In the genomic region with DNA sequence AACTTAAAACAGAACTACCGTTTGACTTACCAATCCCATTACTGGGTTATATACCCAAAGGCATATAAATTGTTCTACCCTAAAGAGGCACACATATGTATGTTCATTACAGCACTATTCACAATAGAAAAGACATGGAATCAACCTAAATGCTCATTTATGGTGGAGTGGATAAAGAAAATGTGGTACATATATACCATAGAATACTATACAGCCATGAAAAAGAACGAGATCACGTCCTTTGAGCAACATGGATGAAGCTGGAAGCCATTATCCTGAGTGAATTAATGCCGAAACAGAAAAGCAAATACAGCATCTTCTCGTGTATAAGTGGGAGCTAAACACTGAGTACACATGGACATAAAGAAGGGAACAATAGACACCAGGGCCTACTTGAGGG, we compare ENCODE assay signal across 28 cellular contexts. TPM values are rescaled to one million over a fixed set of nuclear protein-coding genes. Genes with fewer than 3 reads are reported as not detected.
"Had no signal": no experiment of that assay in that cellular context is flagged by ENCODE, and none has a peak within 500 bp of the region (broad histone marks: within the 10 kb centered on the region; RNA-seq: fewer than 3 reads in every experiment).

No MANE protein-coding gene starts in this region.

- H3K9me3 ChIP-seq: left lung, lower lobe of right lung, neutrophil, right atrium auricular region, right lobe of liver, stomach, testis, thyroid gland, transverse colon, upper lobe of left lung had no signal

- H3K4me1 ChIP-seq: left lung, lower lobe of right lung, neural progenitor cell, right lobe of liver, stomach, testis, upper lobe of left lung had no signal

- H3K4me3 ChIP-seq: left lung, lower lobe of right lung, neural progenitor cell, right atrium auricular region, right lobe of liver, smooth muscle cell, stomach, testis, thyroid gland, transverse colon, upper lobe of left lung had no signal

- H3K27ac ChIP-seq: left lung, lower lobe of right lung, neural progenitor cell, neutrophil, right lobe of liver, stomach, testis, transverse colon, upper lobe of left lung had no signal

- ATAC-seq: left colon; left lung; lower lobe of right lung; naive thymus-derived CD8-positive, alpha-beta T cell; stimulated activated memory B cell treated with anti-CD40 and anti-IgM and Interleukin-4, amounts not matched to agents 10 μg/mL and 1 μg/mL and 100 μg/mL, for 72 hours; stimulated activated naive CD8-positive, alpha-beta T cell treated with anti-CD3 and anti-CD28 coated beads, Interleukin-15, Interleukin-2, amounts not matched to agents 100 U/mL and 50 U/mL, for 24 hours had no signal

- FAIRE-seq: islet of Langerhans, kidney had no signal

- DNase-seq: hypothalamus; immature natural killer cell; kidney; left colon; left lung; lower lobe of right lung; mammary epithelial cell; mesenchymal stem cell; naive thymus-derived CD8-positive, alpha-beta T cell; occipital lobe; right lobe of liver; stimulated activated CD4-positive, alpha-beta T cell treated with anti-CD3 and anti-CD28 coated beads, Interleukin-1b, Interleukin-23, amount 100 ng/mL, for 48 hours; stimulated activated CD4-positive, alpha-beta T cell treated with anti-CD3 and anti-CD28 coated beads, Interleukin-2, amount 100 ng/mL, for 48 hours; stimulated activated CD4-positive, alpha-beta T cell treated with anti-CD3 and anti-CD28 coated beads, Interleukin-4, amount 100 ng/mL, for 4 hours; stimulated activated CD8-positive, alpha-beta memory T cell treated with anti-CD3 and anti-CD28 coated beads, Interleukin-4, amount 100 ng/mL, for 48 hours; stimulated activated naive CD8-positive, alpha-beta T cell treated with anti-CD3 and anti-CD28 coated beads, Interleukin-15, Interleukin-2, amounts not matched to agents 100 U/mL and 50 U/mL, for 24 hours; stomach; testis; thyroid gland; transverse colon; upper lobe of left lung had no signal

- H3K27me3 ChIP-seq: left lung, neural progenitor cell, neutrophil, right atrium auricular region, right lobe of liver, testis, thyroid gland, transverse colon, upper lobe of left lung had no signal

- H3K4me2 ChIP-seq: smooth muscle cell had no signal

- H3K36me3 ChIP-seq: left lung, lower lobe of right lung, neural progenitor cell, neutrophil, right atrium auricular region, right lobe of liver, stomach, thyroid gland, transverse colon, upper lobe of left lung had no signal

- H3K9ac ChIP-seq: neural progenitor cell had no signal

RNA-seq across cellular contexts. Expression of gene PLEK2, which starts 44.8 kb away (rescaled TPM):
- total RNA-seq: osteocyte had no signal
- polyA plus RNA-seq: immature natural killer cell had no signal
